In the genomic region with DNA sequence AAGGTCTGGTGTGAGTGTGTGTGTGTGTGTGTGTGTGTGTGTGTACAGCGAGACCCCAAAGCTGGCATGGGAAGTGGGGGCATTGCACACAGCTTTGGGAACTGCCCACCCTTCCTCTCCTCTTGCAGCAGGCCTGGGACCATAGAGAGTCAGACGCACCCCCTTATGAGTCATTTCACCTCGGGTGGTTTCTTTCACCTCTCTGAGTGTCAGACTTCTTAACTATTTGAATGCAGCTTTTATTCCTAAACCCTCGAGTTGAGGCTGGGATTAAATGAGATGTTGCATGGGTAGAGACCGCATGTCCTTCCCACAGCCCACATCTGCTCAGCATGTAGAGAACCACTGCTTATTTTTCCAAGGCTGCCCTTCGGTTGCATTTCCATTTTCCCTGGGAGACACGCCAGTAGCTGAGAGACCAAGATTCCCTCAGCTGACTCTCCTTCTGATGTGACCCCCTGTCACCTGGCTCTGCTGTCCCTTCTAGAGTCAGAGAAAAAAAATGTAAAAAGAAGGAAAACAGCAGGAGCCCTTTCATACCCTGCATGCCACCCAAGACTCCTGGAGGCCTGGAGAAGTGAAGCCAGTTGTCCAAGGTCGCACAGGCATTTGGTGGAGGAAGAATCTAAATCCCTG, we compare ENCODE assay signal across 1 cellular context.
A peak's percentile ranks its signal among the peaks of the same experiment; 100 is the strongest.
TF ChIP-seq lines count a peak whose summit lies in the region.

No MANE protein-coding gene starts in this region.

TF ChIP-seq in GM12878, 131 proteins besides CTCF, POLR2A, EP300 and RAD21 (continued from another document and continues in another):
- TF ChIP-seq, protein P1, sequence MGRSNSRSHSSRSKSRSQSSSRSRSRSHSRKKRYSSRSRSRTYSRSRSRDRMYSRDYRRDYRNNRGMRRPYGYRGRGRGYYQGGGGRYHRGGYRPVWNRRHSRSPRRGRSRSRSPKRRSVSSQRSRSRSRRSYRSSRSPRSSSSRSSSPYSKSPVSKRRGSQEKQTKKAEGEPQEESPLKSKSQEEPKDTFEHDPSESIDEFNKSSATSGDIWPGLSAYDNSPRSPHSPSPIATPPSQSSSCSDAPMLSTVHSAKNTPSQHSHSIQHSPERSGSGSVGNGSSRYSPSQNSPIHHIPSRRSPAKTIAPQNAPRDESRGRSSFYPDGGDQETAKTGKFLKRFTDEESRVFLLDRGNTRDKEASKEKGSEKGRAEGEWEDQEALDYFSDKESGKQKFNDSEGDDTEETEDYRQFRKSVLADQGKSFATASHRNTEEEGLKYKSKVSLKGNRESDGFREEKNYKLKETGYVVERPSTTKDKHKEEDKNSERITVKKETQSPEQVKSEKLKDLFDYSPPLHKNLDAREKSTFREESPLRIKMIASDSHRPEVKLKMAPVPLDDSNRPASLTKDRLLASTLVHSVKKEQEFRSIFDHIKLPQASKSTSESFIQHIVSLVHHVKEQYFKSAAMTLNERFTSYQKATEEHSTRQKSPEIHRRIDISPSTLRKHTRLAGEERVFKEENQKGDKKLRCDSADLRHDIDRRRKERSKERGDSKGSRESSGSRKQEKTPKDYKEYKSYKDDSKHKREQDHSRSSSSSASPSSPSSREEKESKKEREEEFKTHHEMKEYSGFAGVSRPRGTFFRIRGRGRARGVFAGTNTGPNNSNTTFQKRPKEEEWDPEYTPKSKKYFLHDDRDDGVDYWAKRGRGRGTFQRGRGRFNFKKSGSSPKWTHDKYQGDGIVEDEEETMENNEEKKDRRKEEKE (IDR thresholded peaks at IDR 0.05): no peak
- TF ChIP-seq NR2F1 (conservative IDR thresholded peaks at IDR 0.05) (peak; percentile 85), TCF7 (IDR thresholded peaks at IDR 0.05; ENCODE audit: borderline replicate concordance) (no peak), MEF2B (IDR thresholded peaks at IDR 0.05; ENCODE audit: partially characterized antibody, poor library complexity, severe bottlenecking) (peak; percentile 71), ZSCAN29 (IDR thresholded peaks at IDR 0.05) (no peak), MTA2 (IDR thresholded peaks at IDR 0.05; ENCODE audit: low read depth) (peak; percentile 78), NR2C1 (IDR thresholded peaks at IDR 0.05) (no peak), MYC (IDR thresholded peaks at IDR 0.05; ENCODE audit: insufficient read depth, insufficient read length, insufficient replicate concordance, low read length, severe bottlenecking) (no peak), RCOR1 (conservative IDR thresholded peaks at IDR 0.05; ENCODE audit: low read depth, low read length) (no peak), DPF2 (IDR thresholded peaks at IDR 0.05) (peak; percentile 56; the same call in 1 of the 2 replicates), POLR2AphosphoS2 (IDR thresholded peaks at IDR 0.05; ENCODE audit: low read depth, low read length) (no peak), ATF7 (IDR thresholded peaks at IDR 0.05; ENCODE audit: low read depth) (peak; percentile 32; the same call in 1 of the 2 replicates), POLR2AphosphoS5 (IDR thresholded peaks at IDR 0.05; ENCODE audit: low read length) (no peak), SIN3A (IDR thresholded peaks at IDR 0.05; ENCODE audit: low read depth, low read length) (no peak), FOXM1 (IDR thresholded peaks at IDR 0.05; ENCODE audit: low read depth, low read length) (no peak), BCL11A (IDR thresholded peaks at IDR 0.05; ENCODE audit: low read depth, low read length) (peak; percentile 55; the same call in 1 of the 2 replicates), PML (IDR thresholded peaks at IDR 0.05; ENCODE audit: low read length) (no peak), NFXL1 (IDR thresholded peaks at IDR 0.05; ENCODE audit: borderline replicate concordance) (no peak), ZNF207 (IDR thresholded peaks at IDR 0.05; ENCODE audit: borderline replicate concordance) (no peak), TCF3 (IDR thresholded peaks at IDR 0.05; ENCODE audit: borderline replicate concordance, insufficient read depth, low read depth, low read length) (no peak)
- TF ChIP-seq, protein P2, sequence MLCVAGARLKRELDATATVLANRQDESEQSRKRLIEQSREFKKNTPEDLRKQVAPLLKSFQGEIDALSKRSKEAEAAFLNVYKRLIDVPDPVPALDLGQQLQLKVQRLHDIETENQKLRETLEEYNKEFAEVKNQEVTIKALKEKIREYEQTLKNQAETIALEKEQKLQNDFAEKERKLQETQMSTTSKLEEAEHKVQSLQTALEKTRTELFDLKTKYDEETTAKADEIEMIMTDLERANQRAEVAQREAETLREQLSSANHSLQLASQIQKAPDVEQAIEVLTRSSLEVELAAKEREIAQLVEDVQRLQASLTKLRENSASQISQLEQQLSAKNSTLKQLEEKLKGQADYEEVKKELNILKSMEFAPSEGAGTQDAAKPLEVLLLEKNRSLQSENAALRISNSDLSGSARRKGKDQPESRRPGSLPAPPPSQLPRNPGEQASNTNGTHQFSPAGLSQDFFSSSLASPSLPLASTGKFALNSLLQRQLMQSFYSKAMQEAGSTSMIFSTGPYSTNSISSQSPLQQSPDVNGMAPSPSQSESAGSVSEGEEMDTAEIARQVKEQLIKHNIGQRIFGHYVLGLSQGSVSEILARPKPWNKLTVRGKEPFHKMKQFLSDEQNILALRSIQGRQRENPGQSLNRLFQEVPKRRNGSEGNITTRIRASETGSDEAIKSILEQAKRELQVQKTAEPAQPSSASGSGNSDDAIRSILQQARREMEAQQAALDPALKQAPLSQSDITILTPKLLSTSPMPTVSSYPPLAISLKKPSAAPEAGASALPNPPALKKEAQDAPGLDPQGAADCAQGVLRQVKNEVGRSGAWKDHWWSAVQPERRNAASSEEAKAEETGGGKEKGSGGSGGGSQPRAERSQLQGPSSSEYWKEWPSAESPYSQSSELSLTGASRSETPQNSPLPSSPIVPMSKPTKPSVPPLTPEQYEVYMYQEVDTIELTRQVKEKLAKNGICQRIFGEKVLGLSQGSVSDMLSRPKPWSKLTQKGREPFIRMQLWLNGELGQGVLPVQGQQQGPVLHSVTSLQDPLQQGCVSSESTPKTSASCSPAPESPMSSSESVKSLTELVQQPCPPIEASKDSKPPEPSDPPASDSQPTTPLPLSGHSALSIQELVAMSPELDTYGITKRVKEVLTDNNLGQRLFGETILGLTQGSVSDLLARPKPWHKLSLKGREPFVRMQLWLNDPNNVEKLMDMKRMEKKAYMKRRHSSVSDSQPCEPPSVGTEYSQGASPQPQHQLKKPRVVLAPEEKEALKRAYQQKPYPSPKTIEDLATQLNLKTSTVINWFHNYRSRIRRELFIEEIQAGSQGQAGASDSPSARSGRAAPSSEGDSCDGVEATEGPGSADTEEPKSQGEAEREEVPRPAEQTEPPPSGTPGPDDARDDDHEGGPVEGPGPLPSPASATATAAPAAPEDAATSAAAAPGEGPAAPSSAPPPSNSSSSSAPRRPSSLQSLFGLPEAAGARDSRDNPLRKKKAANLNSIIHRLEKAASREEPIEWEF (IDR thresholded peaks at IDR 0.05; ENCODE audit: insufficient replicate concordance, low read depth, low read length): peak; percentile 56
- TF ChIP-seq, protein P3, sequence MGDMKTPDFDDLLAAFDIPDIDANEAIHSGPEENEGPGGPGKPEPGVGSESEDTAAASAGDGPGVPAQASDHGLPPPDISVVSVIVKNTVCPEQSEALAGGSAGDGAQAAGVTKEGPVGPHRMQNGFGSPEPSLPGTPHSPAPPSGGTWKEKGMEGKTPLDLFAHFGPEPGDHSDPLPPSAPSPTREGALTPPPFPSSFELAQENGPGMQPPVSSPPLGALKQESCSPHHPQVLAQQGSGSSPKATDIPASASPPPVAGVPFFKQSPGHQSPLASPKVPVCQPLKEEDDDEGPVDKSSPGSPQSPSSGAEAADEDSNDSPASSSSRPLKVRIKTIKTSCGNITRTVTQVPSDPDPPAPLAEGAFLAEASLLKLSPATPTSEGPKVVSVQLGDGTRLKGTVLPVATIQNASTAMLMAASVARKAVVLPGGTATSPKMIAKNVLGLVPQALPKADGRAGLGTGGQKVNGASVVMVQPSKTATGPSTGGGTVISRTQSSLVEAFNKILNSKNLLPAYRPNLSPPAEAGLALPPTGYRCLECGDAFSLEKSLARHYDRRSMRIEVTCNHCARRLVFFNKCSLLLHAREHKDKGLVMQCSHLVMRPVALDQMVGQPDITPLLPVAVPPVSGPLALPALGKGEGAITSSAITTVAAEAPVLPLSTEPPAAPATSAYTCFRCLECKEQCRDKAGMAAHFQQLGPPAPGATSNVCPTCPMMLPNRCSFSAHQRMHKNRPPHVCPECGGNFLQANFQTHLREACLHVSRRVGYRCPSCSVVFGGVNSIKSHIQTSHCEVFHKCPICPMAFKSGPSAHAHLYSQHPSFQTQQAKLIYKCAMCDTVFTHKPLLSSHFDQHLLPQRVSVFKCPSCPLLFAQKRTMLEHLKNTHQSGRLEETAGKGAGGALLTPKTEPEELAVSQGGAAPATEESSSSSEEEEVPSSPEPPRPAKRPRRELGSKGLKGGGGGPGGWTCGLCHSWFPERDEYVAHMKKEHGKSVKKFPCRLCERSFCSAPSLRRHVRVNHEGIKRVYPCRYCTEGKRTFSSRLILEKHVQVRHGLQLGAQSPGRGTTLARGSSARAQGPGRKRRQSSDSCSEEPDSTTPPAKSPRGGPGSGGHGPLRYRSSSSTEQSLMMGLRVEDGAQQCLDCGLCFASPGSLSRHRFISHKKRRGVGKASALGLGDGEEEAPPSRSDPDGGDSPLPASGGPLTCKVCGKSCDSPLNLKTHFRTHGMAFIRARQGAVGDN (IDR thresholded peaks at IDR 0.05): no peak
- TF ChIP-seq, protein P4, sequence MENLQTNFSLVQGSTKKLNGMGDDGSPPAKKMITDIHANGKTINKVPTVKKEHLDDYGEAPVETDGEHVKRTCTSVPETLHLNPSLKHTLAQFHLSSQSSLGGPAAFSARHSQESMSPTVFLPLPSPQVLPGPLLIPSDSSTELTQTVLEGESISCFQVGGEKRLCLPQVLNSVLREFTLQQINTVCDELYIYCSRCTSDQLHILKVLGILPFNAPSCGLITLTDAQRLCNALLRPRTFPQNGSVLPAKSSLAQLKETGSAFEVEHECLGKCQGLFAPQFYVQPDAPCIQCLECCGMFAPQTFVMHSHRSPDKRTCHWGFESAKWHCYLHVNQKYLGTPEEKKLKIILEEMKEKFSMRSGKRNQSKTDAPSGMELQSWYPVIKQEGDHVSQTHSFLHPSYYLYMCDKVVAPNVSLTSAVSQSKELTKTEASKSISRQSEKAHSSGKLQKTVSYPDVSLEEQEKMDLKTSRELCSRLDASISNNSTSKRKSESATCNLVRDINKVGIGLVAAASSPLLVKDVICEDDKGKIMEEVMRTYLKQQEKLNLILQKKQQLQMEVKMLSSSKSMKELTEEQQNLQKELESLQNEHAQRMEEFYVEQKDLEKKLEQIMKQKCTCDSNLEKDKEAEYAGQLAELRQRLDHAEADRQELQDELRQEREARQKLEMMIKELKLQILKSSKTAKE (IDR thresholded peaks at IDR 0.05; ENCODE audit: low read depth, poor library complexity, severe bottlenecking): peak; percentile 98
- TF ChIP-seq, protein P5, sequence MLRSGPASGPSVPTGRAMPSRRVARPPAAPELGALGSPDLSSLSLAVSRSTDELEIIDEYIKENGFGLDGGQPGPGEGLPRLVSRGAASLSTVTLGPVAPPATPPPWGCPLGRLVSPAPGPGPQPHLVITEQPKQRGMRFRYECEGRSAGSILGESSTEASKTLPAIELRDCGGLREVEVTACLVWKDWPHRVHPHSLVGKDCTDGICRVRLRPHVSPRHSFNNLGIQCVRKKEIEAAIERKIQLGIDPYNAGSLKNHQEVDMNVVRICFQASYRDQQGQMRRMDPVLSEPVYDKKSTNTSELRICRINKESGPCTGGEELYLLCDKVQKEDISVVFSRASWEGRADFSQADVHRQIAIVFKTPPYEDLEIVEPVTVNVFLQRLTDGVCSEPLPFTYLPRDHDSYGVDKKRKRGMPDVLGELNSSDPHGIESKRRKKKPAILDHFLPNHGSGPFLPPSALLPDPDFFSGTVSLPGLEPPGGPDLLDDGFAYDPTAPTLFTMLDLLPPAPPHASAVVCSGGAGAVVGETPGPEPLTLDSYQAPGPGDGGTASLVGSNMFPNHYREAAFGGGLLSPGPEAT (IDR thresholded peaks at IDR 0.05; ENCODE audit: low read depth): peak; percentile 83
- TF ChIP-seq, protein P6, sequence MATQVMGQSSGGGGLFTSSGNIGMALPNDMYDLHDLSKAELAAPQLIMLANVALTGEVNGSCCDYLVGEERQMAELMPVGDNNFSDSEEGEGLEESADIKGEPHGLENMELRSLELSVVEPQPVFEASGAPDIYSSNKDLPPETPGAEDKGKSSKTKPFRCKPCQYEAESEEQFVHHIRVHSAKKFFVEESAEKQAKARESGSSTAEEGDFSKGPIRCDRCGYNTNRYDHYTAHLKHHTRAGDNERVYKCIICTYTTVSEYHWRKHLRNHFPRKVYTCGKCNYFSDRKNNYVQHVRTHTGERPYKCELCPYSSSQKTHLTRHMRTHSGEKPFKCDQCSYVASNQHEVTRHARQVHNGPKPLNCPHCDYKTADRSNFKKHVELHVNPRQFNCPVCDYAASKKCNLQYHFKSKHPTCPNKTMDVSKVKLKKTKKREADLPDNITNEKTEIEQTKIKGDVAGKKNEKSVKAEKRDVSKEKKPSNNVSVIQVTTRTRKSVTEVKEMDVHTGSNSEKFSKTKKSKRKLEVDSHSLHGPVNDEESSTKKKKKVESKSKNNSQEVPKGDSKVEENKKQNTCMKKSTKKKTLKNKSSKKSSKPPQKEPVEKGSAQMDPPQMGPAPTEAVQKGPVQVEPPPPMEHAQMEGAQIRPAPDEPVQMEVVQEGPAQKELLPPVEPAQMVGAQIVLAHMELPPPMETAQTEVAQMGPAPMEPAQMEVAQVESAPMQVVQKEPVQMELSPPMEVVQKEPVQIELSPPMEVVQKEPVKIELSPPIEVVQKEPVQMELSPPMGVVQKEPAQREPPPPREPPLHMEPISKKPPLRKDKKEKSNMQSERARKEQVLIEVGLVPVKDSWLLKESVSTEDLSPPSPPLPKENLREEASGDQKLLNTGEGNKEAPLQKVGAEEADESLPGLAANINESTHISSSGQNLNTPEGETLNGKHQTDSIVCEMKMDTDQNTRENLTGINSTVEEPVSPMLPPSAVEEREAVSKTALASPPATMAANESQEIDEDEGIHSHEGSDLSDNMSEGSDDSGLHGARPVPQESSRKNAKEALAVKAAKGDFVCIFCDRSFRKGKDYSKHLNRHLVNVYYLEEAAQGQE (IDR thresholded peaks at IDR 0.05; ENCODE audit: low read depth, low read length): no peak
- TF ChIP-seq, protein P7, sequence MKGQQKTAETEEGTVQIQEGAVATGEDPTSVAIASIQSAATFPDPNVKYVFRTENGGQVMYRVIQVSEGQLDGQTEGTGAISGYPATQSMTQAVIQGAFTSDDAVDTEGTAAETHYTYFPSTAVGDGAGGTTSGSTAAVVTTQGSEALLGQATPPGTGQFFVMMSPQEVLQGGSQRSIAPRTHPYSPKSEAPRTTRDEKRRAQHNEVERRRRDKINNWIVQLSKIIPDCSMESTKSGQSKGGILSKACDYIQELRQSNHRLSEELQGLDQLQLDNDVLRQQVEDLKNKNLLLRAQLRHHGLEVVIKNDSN (IDR thresholded peaks at IDR 0.05; ENCODE audit: borderline replicate concordance, extremely low read length, insufficient read depth, low read depth, low read length): no peak
